In genomic region chr1:154863702-154864174, GRCh38 we compare ENCODE assay signal across 1 cellular context.
A peak's percentile ranks its signal among the peaks of the same experiment; 100 is the strongest.
TF ChIP-seq lines count a peak whose summit lies in the region.

No MANE protein-coding gene starts in this region.

TF ChIP-seq in GM12878, 131 proteins besides CTCF, POLR2A, EP300 and RAD21 (continued from another document and continues in another):
- TF ChIP-seq ZNF592 (IDR thresholded peaks at IDR 0.05) (0 out of 2 replicates have a peak, but pooled peaks have one; percentile 54), RUNX3 (IDR thresholded peaks at IDR 0.05; ENCODE audit: low read length) (no peak), SKIL (IDR thresholded peaks at IDR 0.05; ENCODE audit: low read depth, poor library complexity, severe bottlenecking) (peak; percentile 86), RCOR1 (conservative IDR thresholded peaks at IDR 0.05; ENCODE audit: low read depth, low read length) (0 out of 2 replicates have a peak, but pooled peaks have one; percentile 56), SRF (IDR thresholded peaks at IDR 0.05; ENCODE audit: low read depth in 2 of 2, low read length in 2 of 2) (no peak), ZNF622 (IDR thresholded peaks at IDR 0.05) (no peak), DPF2 (IDR thresholded peaks at IDR 0.05) (peak; percentile 76), YY1 (IDR thresholded peaks at IDR 0.05; ENCODE audit: low read depth, low read length) (peak; percentile 86), ZNF384 (IDR thresholded peaks at IDR 0.05; ENCODE audit: borderline replicate concordance, low read depth, low read length) (peak; percentile 18; the same call in 1 of the 2 replicates), NFYA (IDR thresholded peaks at IDR 0.05; ENCODE audit: borderline replicate concordance, low read depth, low read length) (no peak), CHD1 (IDR thresholded peaks at IDR 0.05; ENCODE audit: low read depth, low read length) (no peak), MYC (IDR thresholded peaks at IDR 0.05; ENCODE audit: insufficient read depth, insufficient read length, insufficient replicate concordance, low read length, severe bottlenecking) (no peak), GABPA (IDR thresholded peaks at IDR 0.05; ENCODE audit: low read depth) (no peak), CBFB (IDR thresholded peaks at IDR 0.05; ENCODE audit: low read depth) (peak; percentile 81; the same call in 1 of the 2 replicates), HDAC2 (IDR thresholded peaks at IDR 0.05) (no peak), FOS (IDR thresholded peaks at IDR 0.05; ENCODE audit: borderline replicate concordance, extremely low read depth, insufficient read length) (no peak), PRDM15 (CRISPR knock-in tag; IDR thresholded peaks at IDR 0.05) (no peak), IRF4 (IDR thresholded peaks at IDR 0.05; ENCODE audit: low read depth, low read length) (peak; percentile 76; the same call in 1 of the 2 replicates), TARDBP (IDR thresholded peaks at IDR 0.05; ENCODE audit: borderline replicate concordance) (no peak), SMARCA5 (IDR thresholded peaks at IDR 0.05) (peak; percentile 14; the same call in 1 of the 2 replicates), SPI1 (IDR thresholded peaks at IDR 0.05; ENCODE audit: borderline replicate concordance, insufficient read depth, low read depth, low read length) (peak; percentile 63; the same call in 1 of the 2 replicates), RELB (IDR thresholded peaks at IDR 0.05; ENCODE audit: low read depth) (peak; percentile 81), RB1 (IDR thresholded peaks at IDR 0.05; ENCODE audit: borderline replicate concordance) (no peak), KAT2A (conservative IDR thresholded peaks at IDR 0.05; ENCODE audit: control insufficient read depth, low read depth, low read length) (no peak), RELA (IDR thresholded peaks at IDR 0.05; ENCODE audit: borderline replicate concordance, partially characterized antibody) (no peak), YBX1 (IDR thresholded peaks at IDR 0.05) (no peak), NFXL1 (IDR thresholded peaks at IDR 0.05; ENCODE audit: borderline replicate concordance) (no peak), ZNF217 (IDR thresholded peaks at IDR 0.05) (no peak), KLF5 (IDR thresholded peaks at IDR 0.05; ENCODE audit: partially characterized antibody) (peak; percentile 44), IKZF1 (conservative IDR thresholded peaks at IDR 0.05) (peak; percentile 95), NFIC (IDR thresholded peaks at IDR 0.05; ENCODE audit: low read depth, low read length) (no peak), ZSCAN29 (IDR thresholded peaks at IDR 0.05) (no peak), BMI1 (IDR thresholded peaks at IDR 0.05; ENCODE audit: borderline replicate concordance) (no peak), MAX (IDR thresholded peaks at IDR 0.05; ENCODE audit: low read depth, low read length) (0 out of 2 replicates have a peak, but pooled peaks have one; percentile 20), POLR2AphosphoS5 (IDR thresholded peaks at IDR 0.05; ENCODE audit: low read length) (no peak), NRF1 (conservative IDR thresholded peaks at IDR 0.05; ENCODE audit: low read depth, low read length) (no peak), ZNF274 (IDR thresholded peaks at IDR 0.05; ENCODE audit: insufficient read depth, insufficient read length) (no peak), MTA3 (IDR thresholded peaks at IDR 0.05; ENCODE audit: borderline replicate concordance, low read length) (no peak), SUZ12 (IDR thresholded peaks at IDR 0.05; ENCODE audit: unreplicated experiment) (no peak), SP1 (IDR thresholded peaks at IDR 0.05; ENCODE audit: low read depth, low read length) (no peak), EGR1 (IDR thresholded peaks at IDR 0.05; ENCODE audit: borderline replicate concordance in 1 of 2, low read depth in 2 of 2, low read length in 2 of 2) (no peak), BACH1 (IDR thresholded peaks at IDR 0.05; ENCODE audit: borderline replicate concordance) (peak; percentile 42; the same call in 1 of the 2 replicates), EED (IDR thresholded peaks at IDR 0.05; ENCODE audit: low read depth) (peak; percentile 94), RFX5 (IDR thresholded peaks at IDR 0.05; ENCODE audit: low read depth, low read length) (no peak), LARP7 (IDR thresholded peaks at IDR 0.05) (no peak; the same call in 1 of the 2 replicates), ZBED1 (IDR thresholded peaks at IDR 0.05; ENCODE audit: borderline replicate concordance) (peak; percentile 92), BHLHE40 (IDR thresholded peaks at IDR 0.05; ENCODE audit: borderline replicate concordance in 1 of 2, low read depth in 2 of 2, low read length in 1 of 2) (peak in 1 of 2 experiments; percentile 60; a peak in 1 of 4 replicates), PKNOX1 (IDR thresholded peaks at IDR 0.05) (peak; percentile 69), IRF3 (IDR thresholded peaks at IDR 0.05) (no peak), PBX3 (IDR thresholded peaks at IDR 0.05; ENCODE audit: insufficient replicate concordance, low read depth, low read length) (peak; percentile 59), HCFC1 (IDR thresholded peaks at IDR 0.05; ENCODE audit: low read length) (no peak), CREB1 (IDR thresholded peaks at IDR 0.05; ENCODE audit: low read depth) (no peak), MXI1 (IDR thresholded peaks at IDR 0.05; ENCODE audit: low read depth, low read length) (peak; percentile 57; the same call in 1 of the 2 replicates), NR2C2 (IDR thresholded peaks at IDR 0.05; ENCODE audit: borderline replicate concordance, control insufficient read depth, insufficient read length, low read depth) (no peak)
